In the genomic region with DNA sequence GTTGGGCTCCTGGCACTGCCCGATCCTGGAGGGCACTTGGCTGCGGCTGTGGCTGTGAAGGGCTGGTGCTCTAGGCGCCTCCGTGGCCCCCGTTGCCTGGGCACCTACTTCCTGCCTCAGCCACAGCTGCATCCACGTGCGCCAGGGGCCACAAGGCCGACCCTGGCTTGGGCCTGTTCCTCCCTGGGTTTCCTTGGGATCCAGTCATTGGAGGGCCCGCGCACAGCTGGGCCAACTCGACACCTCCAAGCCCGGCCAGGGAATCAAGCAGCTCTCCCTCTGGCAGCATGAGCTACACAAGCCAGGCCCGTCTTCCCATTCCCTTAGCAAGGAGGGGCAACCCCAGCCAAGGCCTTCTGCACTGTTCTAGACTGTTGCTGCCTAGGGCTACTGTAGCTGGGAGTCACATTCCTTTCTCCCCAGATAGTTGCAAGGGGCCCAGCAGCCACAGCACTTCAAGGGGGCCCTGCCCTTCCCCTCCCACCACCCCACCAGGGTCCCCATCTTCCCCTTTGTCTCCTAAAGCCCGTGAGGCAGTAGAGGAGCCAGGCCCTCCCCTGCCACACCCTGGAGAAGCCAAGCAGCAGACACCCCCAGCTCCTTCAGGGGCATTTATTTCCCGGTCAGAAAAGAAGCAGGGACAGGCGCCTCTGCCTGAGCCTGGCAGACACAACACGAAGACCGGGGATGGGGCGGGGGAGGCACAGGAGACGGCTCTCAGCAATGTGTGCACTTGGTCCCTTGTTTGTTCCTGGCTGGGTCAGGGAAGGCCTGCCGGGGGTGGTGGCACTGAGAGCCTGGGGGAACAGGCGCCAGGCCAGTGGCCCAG, we compare ENCODE assay signal across 1 cellular context.
TF ChIP-seq lines count a peak whose summit lies in the region.

No MANE protein-coding gene starts in this region.

TF ChIP-seq in HepG2, 621 proteins besides CTCF, POLR2A, EP300 and RAD21 (continued from another document and continues in another):
- TF ChIP-seq, protein P1, sequence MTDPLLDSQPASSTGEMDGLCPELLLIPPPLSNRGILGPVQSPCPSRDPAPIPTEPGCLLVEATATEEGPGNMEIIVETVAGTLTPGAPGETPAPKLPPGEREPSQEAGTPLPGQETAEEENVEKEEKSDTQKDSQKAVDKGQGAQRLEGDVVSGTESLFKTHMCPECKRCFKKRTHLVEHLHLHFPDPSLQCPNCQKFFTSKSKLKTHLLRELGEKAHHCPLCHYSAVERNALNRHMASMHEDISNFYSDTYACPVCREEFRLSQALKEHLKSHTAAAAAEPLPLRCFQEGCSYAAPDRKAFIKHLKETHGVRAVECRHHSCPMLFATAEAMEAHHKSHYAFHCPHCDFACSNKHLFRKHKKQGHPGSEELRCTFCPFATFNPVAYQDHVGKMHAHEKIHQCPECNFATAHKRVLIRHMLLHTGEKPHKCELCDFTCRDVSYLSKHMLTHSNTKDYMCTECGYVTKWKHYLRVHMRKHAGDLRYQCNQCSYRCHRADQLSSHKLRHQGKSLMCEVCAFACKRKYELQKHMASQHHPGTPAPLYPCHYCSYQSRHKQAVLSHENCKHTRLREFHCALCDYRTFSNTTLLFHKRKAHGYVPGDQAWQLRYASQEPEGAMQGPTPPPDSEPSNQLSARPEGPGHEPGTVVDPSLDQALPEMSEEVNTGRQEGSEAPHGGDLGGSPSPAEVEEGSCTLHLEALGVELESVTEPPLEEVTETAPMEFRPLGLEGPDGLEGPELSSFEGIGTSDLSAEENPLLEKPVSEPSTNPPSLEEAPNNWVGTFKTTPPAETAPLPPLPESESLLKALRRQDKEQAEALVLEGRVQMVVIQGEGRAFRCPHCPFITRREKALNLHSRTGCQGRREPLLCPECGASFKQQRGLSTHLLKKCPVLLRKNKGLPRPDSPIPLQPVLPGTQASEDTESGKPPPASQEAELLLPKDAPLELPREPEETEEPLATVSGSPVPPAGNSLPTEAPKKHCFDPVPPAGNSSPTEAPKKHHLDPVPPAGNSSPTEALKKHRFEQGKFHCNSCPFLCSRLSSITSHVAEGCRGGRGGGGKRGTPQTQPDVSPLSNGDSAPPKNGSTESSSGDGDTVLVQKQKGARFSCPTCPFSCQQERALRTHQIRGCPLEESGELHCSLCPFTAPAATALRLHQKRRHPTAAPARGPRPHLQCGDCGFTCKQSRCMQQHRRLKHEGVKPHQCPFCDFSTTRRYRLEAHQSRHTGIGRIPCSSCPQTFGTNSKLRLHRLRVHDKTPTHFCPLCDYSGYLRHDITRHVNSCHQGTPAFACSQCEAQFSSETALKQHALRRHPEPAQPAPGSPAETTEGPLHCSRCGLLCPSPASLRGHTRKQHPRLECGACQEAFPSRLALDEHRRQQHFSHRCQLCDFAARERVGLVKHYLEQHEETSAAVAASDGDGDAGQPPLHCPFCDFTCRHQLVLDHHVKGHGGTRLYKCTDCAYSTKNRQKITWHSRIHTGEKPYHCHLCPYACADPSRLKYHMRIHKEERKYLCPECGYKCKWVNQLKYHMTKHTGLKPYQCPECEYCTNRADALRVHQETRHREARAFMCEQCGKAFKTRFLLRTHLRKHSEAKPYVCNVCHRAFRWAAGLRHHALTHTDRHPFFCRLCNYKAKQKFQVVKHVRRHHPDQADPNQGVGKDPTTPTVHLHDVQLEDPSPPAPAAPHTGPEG (CRISPR knock-in tag; IDR thresholded peaks at IDR 0.05), result 0 out of 2 replicates have a peak, but pooled peaks have one; percentile 54
- no peak for TF ChIP-seq ZEB1 (IDR thresholded peaks at IDR 0.05; ENCODE audit: insufficient replicate concordance, low read depth)
- no peak for TF ChIP-seq MTA3 (CRISPR knock-in tag; IDR thresholded peaks at IDR 0.05)
- TF ChIP-seq ZNF232 (CRISPR knock-in tag; IDR thresholded peaks at IDR 0.05; ENCODE audit: borderline replicate concordance), result peak; percentile 29; the same call in 1 of the 2 replicates
- 0 out of 2 replicates have a peak, but pooled peaks have one; percentile 8 for TF ChIP-seq ZNF33A (CRISPR knock-in tag; IDR thresholded peaks at IDR 0.05; ENCODE audit: borderline replicate concordance)
- peak; percentile 53; the same call in 1 of the 2 replicates for TF ChIP-seq ZSCAN20 (CRISPR knock-in tag; IDR thresholded peaks at IDR 0.05; ENCODE audit: borderline replicate concordance)
- 0 out of 2 replicates have a peak, but pooled peaks have one; percentile 82 for TF ChIP-seq KLF15 (CRISPR knock-in tag; IDR thresholded peaks at IDR 0.05; ENCODE audit: borderline replicate concordance)
- TF ChIP-seq PHF5A (CRISPR knock-in tag; IDR thresholded peaks at IDR 0.05; ENCODE audit: low read depth, unreplicated experiment), result peak; percentile 86
- no peak for TF ChIP-seq HNF4G (IDR thresholded peaks at IDR 0.05; ENCODE audit: borderline replicate concordance, low read depth, low read length)
- TF ChIP-seq HNF4G (CRISPR knock-in tag; IDR thresholded peaks at IDR 0.05; ENCODE audit: borderline replicate concordance, low read depth), result no peak
- TF ChIP-seq, protein P2, sequence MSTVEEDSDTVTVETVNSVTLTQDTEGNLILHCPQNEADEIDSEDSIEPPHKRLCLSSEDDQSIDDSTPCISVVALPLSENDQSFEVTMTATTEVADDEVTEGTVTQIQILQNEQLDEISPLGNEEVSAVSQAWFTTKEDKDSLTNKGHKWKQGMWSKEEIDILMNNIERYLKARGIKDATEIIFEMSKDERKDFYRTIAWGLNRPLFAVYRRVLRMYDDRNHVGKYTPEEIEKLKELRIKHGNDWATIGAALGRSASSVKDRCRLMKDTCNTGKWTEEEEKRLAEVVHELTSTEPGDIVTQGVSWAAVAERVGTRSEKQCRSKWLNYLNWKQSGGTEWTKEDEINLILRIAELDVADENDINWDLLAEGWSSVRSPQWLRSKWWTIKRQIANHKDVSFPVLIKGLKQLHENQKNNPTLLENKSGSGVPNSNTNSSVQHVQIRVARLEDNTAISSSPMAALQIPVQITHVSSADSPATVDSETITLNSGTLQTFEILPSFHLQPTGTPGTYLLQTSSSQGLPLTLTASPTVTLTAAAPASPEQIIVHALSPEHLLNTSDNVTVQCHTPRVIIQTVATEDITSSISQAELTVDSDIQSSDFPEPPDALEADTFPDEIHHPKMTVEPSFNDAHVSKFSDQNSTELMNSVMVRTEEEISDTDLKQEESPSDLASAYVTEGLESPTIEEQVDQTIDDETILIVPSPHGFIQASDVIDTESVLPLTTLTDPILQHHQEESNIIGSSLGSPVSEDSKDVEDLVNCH (CRISPR knock-in tag; IDR thresholded peaks at IDR 0.05), result peak; percentile 83; the same call in 1 of the 2 replicates
- peak; percentile 6; the same call in 1 of the 2 replicates for TF ChIP-seq HOXA5 (CRISPR knock-in tag; IDR thresholded peaks at IDR 0.05)
- TF ChIP-seq, protein P3, sequence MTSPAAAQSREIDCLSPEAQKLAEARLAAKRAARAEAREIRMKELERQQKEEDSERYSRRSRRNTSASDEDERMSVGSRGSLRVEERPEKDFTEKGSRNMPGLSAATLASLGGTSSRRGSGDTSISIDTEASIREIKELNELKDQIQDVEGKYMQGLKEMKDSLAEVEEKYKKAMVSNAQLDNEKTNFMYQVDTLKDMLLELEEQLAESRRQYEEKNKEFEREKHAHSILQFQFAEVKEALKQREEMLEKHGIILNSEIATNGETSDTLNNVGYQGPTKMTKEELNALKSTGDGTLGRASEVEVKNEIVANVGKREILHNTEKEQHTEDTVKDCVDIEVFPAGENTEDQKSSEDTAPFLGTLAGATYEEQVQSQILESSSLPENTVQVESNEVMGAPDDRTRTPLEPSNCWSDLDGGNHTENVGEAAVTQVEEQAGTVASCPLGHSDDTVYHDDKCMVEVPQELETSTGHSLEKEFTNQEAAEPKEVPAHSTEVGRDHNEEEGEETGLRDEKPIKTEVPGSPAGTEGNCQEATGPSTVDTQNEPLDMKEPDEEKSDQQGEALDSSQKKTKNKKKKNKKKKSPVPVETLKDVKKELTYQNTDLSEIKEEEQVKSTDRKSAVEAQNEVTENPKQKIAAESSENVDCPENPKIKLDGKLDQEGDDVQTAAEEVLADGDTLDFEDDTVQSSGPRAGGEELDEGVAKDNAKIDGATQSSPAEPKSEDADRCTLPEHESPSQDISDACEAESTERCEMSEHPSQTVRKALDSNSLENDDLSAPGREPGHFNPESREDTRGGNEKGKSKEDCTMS (CRISPR knock-in tag; conservative IDR thresholded peaks at IDR 0.05), result no peak
- peak; percentile 35 for TF ChIP-seq HIVEP1 (CRISPR knock-in tag; IDR thresholded peaks at IDR 0.05)
- TF ChIP-seq, protein P4, sequence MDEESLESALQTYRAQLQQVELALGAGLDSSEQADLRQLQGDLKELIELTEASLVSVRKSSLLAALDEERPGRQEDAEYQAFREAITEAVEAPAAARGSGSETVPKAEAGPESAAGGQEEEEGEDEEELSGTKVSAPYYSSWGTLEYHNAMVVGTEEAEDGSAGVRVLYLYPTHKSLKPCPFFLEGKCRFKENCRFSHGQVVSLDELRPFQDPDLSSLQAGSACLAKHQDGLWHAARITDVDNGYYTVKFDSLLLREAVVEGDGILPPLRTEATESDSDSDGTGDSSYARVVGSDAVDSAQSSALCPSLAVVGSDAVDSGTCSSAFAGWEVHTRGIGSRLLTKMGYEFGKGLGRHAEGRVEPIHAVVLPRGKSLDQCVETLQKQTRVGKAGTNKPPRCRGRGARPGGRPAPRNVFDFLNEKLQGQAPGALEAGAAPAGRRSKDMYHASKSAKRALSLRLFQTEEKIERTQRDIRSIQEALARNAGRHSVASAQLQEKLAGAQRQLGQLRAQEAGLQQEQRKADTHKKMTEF (CRISPR knock-in tag; IDR thresholded peaks at IDR 0.05), result 0 out of 2 replicates have a peak, but pooled peaks have one; percentile 57
- no peak for TF ChIP-seq ZSCAN12 (CRISPR knock-in tag; IDR thresholded peaks at IDR 0.05)
- TF ChIP-seq RORA (CRISPR knock-in tag; IDR thresholded peaks at IDR 0.05), result no peak
- 0 out of 2 replicates have a peak, but pooled peaks have one; percentile 0 for TF ChIP-seq ZNF143 (CRISPR knock-in tag; IDR thresholded peaks at IDR 0.05)
- TF ChIP-seq ZNF460 (CRISPR knock-in tag; IDR thresholded peaks at IDR 0.05; ENCODE audit: borderline replicate concordance), result no peak
- peak; percentile 77; the same call in 1 of the 2 replicates for TF ChIP-seq SIN3A (IDR thresholded peaks at IDR 0.05; ENCODE audit: borderline replicate concordance, low read depth, low read length)
- TF ChIP-seq RARA (CRISPR knock-in tag; IDR thresholded peaks at IDR 0.05), result no peak; the same call in 1 of the 2 replicates
- TF ChIP-seq, protein P5, sequence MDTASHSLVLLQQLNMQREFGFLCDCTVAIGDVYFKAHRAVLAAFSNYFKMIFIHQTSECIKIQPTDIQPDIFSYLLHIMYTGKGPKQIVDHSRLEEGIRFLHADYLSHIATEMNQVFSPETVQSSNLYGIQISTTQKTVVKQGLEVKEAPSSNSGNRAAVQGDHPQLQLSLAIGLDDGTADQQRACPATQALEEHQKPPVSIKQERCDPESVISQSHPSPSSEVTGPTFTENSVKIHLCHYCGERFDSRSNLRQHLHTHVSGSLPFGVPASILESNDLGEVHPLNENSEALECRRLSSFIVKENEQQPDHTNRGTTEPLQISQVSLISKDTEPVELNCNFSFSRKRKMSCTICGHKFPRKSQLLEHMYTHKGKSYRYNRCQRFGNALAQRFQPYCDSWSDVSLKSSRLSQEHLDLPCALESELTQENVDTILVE (CRISPR knock-in tag; IDR thresholded peaks at IDR 0.05), result no peak; the same call in none of the 2 replicates
- TF ChIP-seq ZBTB38 (CRISPR knock-in tag; IDR thresholded peaks at IDR 0.05), result peak; percentile 98
- TF ChIP-seq, protein P6, sequence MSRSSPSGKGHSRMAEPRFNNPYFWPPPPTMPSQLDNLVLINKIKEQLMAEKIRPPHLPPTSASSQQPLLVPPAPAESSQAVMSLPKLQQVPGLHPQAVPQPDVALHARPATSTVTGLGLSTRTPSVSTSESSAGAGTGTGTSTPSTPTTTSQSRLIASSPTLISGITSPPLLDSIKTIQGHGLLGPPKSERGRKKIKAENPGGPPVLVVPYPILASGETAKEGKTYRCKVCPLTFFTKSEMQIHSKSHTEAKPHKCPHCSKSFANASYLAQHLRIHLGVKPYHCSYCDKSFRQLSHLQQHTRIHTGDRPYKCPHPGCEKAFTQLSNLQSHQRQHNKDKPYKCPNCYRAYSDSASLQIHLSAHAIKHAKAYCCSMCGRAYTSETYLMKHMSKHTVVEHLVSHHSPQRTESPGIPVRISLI (CRISPR knock-in tag; IDR thresholded peaks at IDR 0.05; ENCODE audit: borderline replicate concordance), result peak; percentile 25; the same call in 1 of the 2 replicates
- TF ChIP-seq THAP11 (CRISPR knock-in tag; IDR thresholded peaks at IDR 0.05), result no peak
- TF ChIP-seq, protein P7, sequence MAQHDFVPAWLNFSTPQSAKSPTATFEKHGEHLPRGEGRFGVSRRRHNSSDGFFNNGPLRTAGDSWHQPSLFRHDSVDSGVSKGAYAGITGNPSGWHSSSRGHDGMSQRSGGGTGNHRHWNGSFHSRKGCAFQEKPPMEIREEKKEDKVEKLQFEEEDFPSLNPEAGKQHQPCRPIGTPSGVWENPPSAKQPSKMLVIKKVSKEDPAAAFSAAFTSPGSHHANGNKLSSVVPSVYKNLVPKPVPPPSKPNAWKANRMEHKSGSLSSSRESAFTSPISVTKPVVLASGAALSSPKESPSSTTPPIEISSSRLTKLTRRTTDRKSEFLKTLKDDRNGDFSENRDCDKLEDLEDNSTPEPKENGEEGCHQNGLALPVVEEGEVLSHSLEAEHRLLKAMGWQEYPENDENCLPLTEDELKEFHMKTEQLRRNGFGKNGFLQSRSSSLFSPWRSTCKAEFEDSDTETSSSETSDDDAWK (CRISPR knock-in tag; IDR thresholded peaks at IDR 0.05), result no peak
- no peak; the same call in 1 of the 2 replicates for TF ChIP-seq POLR2AphosphoS2 (IDR thresholded peaks at IDR 0.05; ENCODE audit: low read depth, low read length)
- TF ChIP-seq HDAC1 (CRISPR knock-in tag; IDR thresholded peaks at IDR 0.05), result no peak
- TF ChIP-seq, protein P8, sequence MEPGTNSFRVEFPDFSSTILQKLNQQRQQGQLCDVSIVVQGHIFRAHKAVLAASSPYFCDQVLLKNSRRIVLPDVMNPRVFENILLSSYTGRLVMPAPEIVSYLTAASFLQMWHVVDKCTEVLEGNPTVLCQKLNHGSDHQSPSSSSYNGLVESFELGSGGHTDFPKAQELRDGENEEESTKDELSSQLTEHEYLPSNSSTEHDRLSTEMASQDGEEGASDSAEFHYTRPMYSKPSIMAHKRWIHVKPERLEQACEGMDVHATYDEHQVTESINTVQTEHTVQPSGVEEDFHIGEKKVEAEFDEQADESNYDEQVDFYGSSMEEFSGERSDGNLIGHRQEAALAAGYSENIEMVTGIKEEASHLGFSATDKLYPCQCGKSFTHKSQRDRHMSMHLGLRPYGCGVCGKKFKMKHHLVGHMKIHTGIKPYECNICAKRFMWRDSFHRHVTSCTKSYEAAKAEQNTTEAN (CRISPR knock-in tag; conservative IDR thresholded peaks at IDR 0.05), result no peak
- peak; percentile 42; the same call in 1 of the 2 replicates for TF ChIP-seq ZNF230 (CRISPR knock-in tag; IDR thresholded peaks at IDR 0.05)
- TF ChIP-seq ZNF138 (CRISPR knock-in tag; IDR thresholded peaks at IDR 0.05; ENCODE audit: low read depth), result no peak
- peak; percentile 25; the same call in 1 of the 2 replicates for TF ChIP-seq FOXJ3 (CRISPR knock-in tag; IDR thresholded peaks at IDR 0.05; ENCODE audit: borderline replicate concordance)
- TF ChIP-seq, protein P9, sequence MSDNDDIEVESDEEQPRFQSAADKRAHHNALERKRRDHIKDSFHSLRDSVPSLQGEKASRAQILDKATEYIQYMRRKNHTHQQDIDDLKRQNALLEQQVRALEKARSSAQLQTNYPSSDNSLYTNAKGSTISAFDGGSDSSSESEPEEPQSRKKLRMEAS (IDR thresholded peaks at IDR 0.05), result no peak
- 0 out of 2 replicates have a peak, but pooled peaks have one; percentile 65 for TF ChIP-seq PAWR (CRISPR knock-in tag; IDR thresholded peaks at IDR 0.05; ENCODE audit: borderline replicate concordance)
